27 cellular contexts compared by ENCODE assay signal in genomic region chr12:90423965-90424364, GRCh38.
"Had no signal": no experiment of that assay in that cellular context is flagged by ENCODE, and none has a peak within 500 bp of the region (broad histone marks: within the 10 kb centered on the region; RNA-seq: fewer than 3 reads in every experiment).

No MANE protein-coding gene starts in this region.

- H3K9me3 ChIP-seq: colonic mucosa, esophagus muscularis mucosa, esophagus squamous epithelium, gastrocnemius medialis, gastroesophageal sphincter, heart right ventricle had no signal

- ATAC-seq: effector memory CD8-positive, alpha-beta T cell; esophagus mucosa; foreskin keratinocyte; gastrocnemius medialis; gastroesophageal sphincter; heart left ventricle; heart right ventricle had no signal

- FAIRE-seq: endometrium, endothelial cell of umbilical vein, frontal cortex had no signal

- DNase-seq: colonic mucosa; cortex of kidney; dermis blood vessel endothelial cell; dorsolateral prefrontal cortex; effector CD4-positive, alpha-beta T cell; effector CD8-positive, alpha-beta T cell; effector memory CD4-positive, alpha-beta T cell; effector memory CD8-positive, alpha-beta T cell; endodermal cell; erythroblast; esophagus squamous epithelium; foreskin fibroblast; foreskin keratinocyte; foreskin melanocyte; gastrocnemius medialis; glutamatergic neuron; head of caudate nucleus; heart left ventricle; heart right ventricle had no signal

- H3K36me3 ChIP-seq: colonic mucosa, esophagus muscularis mucosa, esophagus squamous epithelium, gastrocnemius medialis, gastroesophageal sphincter, heart left ventricle, heart right ventricle had no signal

- H3K27me3 ChIP-seq: colonic mucosa, dorsolateral prefrontal cortex, esophagus muscularis mucosa, esophagus squamous epithelium, foreskin keratinocyte, gastrocnemius medialis, gastroesophageal sphincter, heart left ventricle, heart right ventricle had no signal

- H3K27ac ChIP-seq: colonic mucosa, coronary artery, dorsolateral prefrontal cortex, epithelial cell of prostate, esophagus muscularis mucosa, esophagus squamous epithelium, foreskin keratinocyte, gastrocnemius medialis, gastroesophageal sphincter, heart left ventricle, heart right ventricle had no signal

- H3K4me1 ChIP-seq: colonic mucosa, esophagus squamous epithelium, foreskin keratinocyte, gastrocnemius medialis, heart right ventricle had no signal

- H3K4me3 ChIP-seq: colonic mucosa, coronary artery, dorsolateral prefrontal cortex, esophagus muscularis mucosa, esophagus squamous epithelium, gastrocnemius medialis, gastroesophageal sphincter, heart left ventricle, heart right ventricle had no signal
